In genomic region chr4:67049446-67049845, GRCh38 we compare ENCODE assay signal across 1 cellular context.
TF ChIP-seq lines count a peak whose summit lies in the region.

No MANE protein-coding gene starts in this region.

TF ChIP-seq in GM23338, 12 proteins besides CTCF, POLR2A, EP300 and RAD21 (continued from another document):
- no peak for TF ChIP-seq ZNF462 (CRISPR knock-in tag; IDR thresholded peaks at IDR 0.05)
